In genomic region chr7:133822816-133823552, GRCh38 we compare ENCODE assay signal across 17 cellular contexts.
DNase-seq lines count a peak whose midpoint lies in the region; TF ChIP-seq lines count a peak whose summit lies in the region.
"Had no signal": no experiment of that assay in that cellular context is flagged by ENCODE, and none has a peak within 500 bp of the region (broad histone marks: within the 10 kb centered on the region; RNA-seq: fewer than 3 reads in every experiment).

No MANE protein-coding gene starts in this region.

- no peak for TF ChIP-seq CTCF in dorsolateral prefrontal cortex (IDR thresholded peaks at IDR 0.05 in 54 of 56, conservative IDR thresholded peaks at IDR 0.05 in 2 of 56; ENCODE audit: low read depth in 1 of 56, partially characterized antibody in 56 of 56)

- H3K4me3 ChIP-seq in dorsolateral prefrontal cortex = no peak overlapping the region
- H3K4me3 ChIP-seq: A549; BLaER1 treated with 17β-estradiol and CSF1 and Interleukin-3, amounts not matched to agents 10 nM and 100 nM; GM23338 had no signal

- peak overlapping the region in 37 of 59 donors; percentile 6 to 75 (median 62) for H3K27ac ChIP-seq in dorsolateral prefrontal cortex
- H3K27ac ChIP-seq in temporal lobe (ENCODE audit: low read depth, low read length) = peak overlapping the region; percentile 70
- H3K27ac ChIP-seq: 22Rv1; A549; BLaER1 treated with 17β-estradiol and CSF1 and Interleukin-3, amounts not matched to agents 10 nM and 100 nM; HL-60 had no signal

- DNase-seq in Ammon's horn (ENCODE audit: low spot score) (peak; percentile 63), dorsolateral prefrontal cortex (peak in 1 of 10 donors; percentile 52), occipital lobe (lab: John Stamatoyannopoulos, UW) (peak; percentile 10), DMS 273 treated with DMSO at 0.1 percent for 48 hours (lab: John Stamatoyannopoulos, UW) (no peak), NCI-H526 treated with DMSO at 0.1 percent for 48 hours (lab: John Stamatoyannopoulos, UW) (no peak)
- no peak for DNase-seq in stimulated activated naive CD4-positive, alpha-beta T cell (lab: John Stamatoyannopoulos, UW)
- DNase-seq: CD8-positive, alpha-beta memory T cell; COR-L47; DMS79; GDM1; HFFc6 had no signal

- no peaks in the 10 kb centered on the region for H3K27me3 ChIP-seq in dorsolateral prefrontal cortex
- H3K27me3 ChIP-seq: BLaER1 treated with 17β-estradiol and CSF1 and Interleukin-3, amounts not matched to agents 10 nM and 100 nM had no signal

- intact Hi-C loops in dorsolateral prefrontal cortex (cut with DNase I) = no loop called here

Comparison
In these comparisons a context has a peak if more than half of its experiments do, and no peak if none do; other contexts are left out.
1. DNase-seq: peak in Ammon's horn (single experiment) and occipital lobe (single experiment); none in stimulated activated naive CD4-positive, alpha-beta T cell (0 of 6), DMS 273 treated with DMSO at 0.1 percent for 48 hours (single experiment) and NCI-H526 treated with DMSO at 0.1 percent for 48 hours (single experiment).